2 cellular contexts compared by ENCODE assay signal in the genomic region with DNA sequence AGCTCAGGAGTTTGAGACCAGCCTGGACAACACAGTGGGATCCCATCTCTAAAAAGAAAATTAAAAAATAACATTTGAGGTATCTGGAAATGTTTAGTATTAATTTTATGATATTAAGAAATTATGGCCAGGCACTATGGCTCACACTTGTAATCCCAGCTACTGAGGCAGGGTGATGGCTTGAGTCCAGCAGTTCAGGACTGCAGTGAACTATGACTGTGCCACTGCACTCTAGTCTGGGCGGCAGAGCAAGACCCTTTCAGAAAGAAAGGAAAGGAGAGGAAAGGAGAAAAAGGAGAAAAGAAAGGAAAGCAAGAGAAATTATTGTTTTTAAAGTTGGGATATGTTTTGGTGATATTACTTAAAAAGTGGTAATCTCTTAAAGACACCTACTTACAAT.
TF ChIP-seq lines count a peak whose summit lies in the region.

No MANE protein-coding gene starts in this region.

TF ChIP-seq in HCT116, 20 proteins besides CTCF, POLR2A, EP300 and RAD21:
- no peak for TF ChIP-seq POLR2AphosphoS5 (IDR thresholded peaks at IDR 0.05; ENCODE audit: low read depth, low read length)
- TF ChIP-seq, protein P1, sequence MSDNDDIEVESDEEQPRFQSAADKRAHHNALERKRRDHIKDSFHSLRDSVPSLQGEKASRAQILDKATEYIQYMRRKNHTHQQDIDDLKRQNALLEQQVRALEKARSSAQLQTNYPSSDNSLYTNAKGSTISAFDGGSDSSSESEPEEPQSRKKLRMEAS (IDR thresholded peaks at IDR 0.05) = 0 out of 2 replicates have a peak, but pooled peaks have one; percentile 1

TF ChIP-seq in HEK293, 187 proteins besides CTCF, POLR2A, EP300 and RAD21:
- TF ChIP-seq SP7 (tag by site-specific recombination; IDR thresholded peaks at IDR 0.05) (no peak), PRDM1 (tag by site-specific recombination; IDR thresholded peaks at IDR 0.05) (peak; percentile 66)
